In genomic region chr17:7856840-7857723, GRCh38 we compare ENCODE assay signal across 8 cellular contexts. TPM values are rescaled to one million over a fixed set of nuclear protein-coding genes. Genes with fewer than 3 reads are reported as not detected.
DNase-seq lines count a peak whose midpoint lies in the region; ATAC-seq, FAIRE-seq and TF ChIP-seq lines count a peak whose summit lies in the region.

Gene NAA38 (minus strand): TSS chr17:7857559. CDS start chr17:7857463, 96 bp downstream.

- no peak within 1 kb of the TSS for H3K27ac Mint-ChIP-seq in progenitor cell of endocrine pancreas

- H3K4me3 ChIP-seq in urinary bladder (ENCODE audit: low read depth, low read length), result peak within 1 kb of the TSS; percentile 53

- H3K4me3 Mint-ChIP-seq in progenitor cell of endocrine pancreas (ENCODE audit: low read depth), result no peak within 1 kb of the TSS

- peaks cover 6% of the 10 kb centered on the region for H3K4me1 Mint-ChIP-seq in progenitor cell of endocrine pancreas (ENCODE audit: low read depth)

- H3K9me3 Mint-ChIP-seq in progenitor cell of endocrine pancreas (ENCODE audit: low read depth), result no peaks in the 10 kb centered on the region

- FAIRE-seq in GM12891 (lab: Jason Lieb, UNC), result peak; percentile 99

- DNase-seq in GM12891 (ENCODE audit: insufficient read length, low spot score) (peak; percentile 79), NCI-H1436 (lab: John Stamatoyannopoulos, UW) (peak; percentile 98), T follicular helper cell (ENCODE audit: low read depth) (peak; percentile 95), amniotic epithelial cell (ENCODE audit: low read depth) (peak; percentile 99), left cardiac atrium (peak; percentile 97), progenitor cell of endocrine pancreas (ENCODE audit: low spot score, unreplicated experiment) (peak; percentile 87)

- under 1% methylated on average over 62 of the region's 62 CpGs for WGBS in urinary bladder

- no peaks in the 10 kb centered on the region for H3K4me1 ChIP-seq in urinary bladder (ENCODE audit: insufficient read depth)

- intact Hi-C loops in left cardiac atrium (cut with DNase I), result loop anchor here in 1 of 2 donors (5.0 kb wide), 1 partner anchor 35 kb away; no protein-coding TSS in a partner anchor

- peaks cover 22% of the 10 kb centered on the region for H3K36me3 Mint-ChIP-seq in progenitor cell of endocrine pancreas (ENCODE audit: insufficient read depth)

- H3K27me3 Mint-ChIP-seq in progenitor cell of endocrine pancreas, result no peaks in the 10 kb centered on the region

- ATAC-seq in HG02840 (IDR thresholded peaks at IDR 0.05; ENCODE audit: low FRiP score, unreplicated experiment) (peak; percentile 69), left cardiac atrium (peak; percentile 87 to 89)

- H3K27ac ChIP-seq in urinary bladder (ENCODE audit: low read depth), result peak within 1 kb of the TSS; percentile 76

- TF ChIP-seq POLR2A in GM12891 (IDR thresholded peaks at IDR 0.05; ENCODE audit: low read depth, low read length), result peak; percentile 90

- TF ChIP-seq CTCF in progenitor cell of endocrine pancreas (IDR thresholded peaks at IDR 0.05; ENCODE audit: unreplicated experiment), result peak; percentile 23

- H3K36me3 ChIP-seq in urinary bladder (ENCODE audit: insufficient read depth), result peaks cover 2% of the 10 kb centered on the region

TF ChIP-seq in GM12891, 5 proteins besides CTCF, POLR2A, EP300 and RAD21:
- TF ChIP-seq PAX5 (IDR thresholded peaks at IDR 0.05; ENCODE audit: insufficient read depth, low read length, severe bottlenecking) (peak; percentile 84), TAF1 (IDR thresholded peaks at IDR 0.05; ENCODE audit: low read depth, low read length) (peak; percentile 67; the same call in 1 of the 2 replicates), SPI1 (IDR thresholded peaks at IDR 0.05; ENCODE audit: low read depth, low read length) (0 out of 2 replicates have a peak, but pooled peaks have one; percentile 2), POU2F2 (IDR thresholded peaks at IDR 0.05; ENCODE audit: low read depth, low read length) (peak; percentile 88), POLR2AphosphoS5 (IDR thresholded peaks at IDR 0.05; ENCODE audit: low read depth, low read length) (peak; percentile 93)
TF ChIP-seq in GM12891: peak in this region for 5.

RNA-seq across cellular contexts. Expression of gene NAA38, which starts in this region (rescaled TPM):
- polyA plus RNA-seq in GM12891 (2012; ENCODE audit: low read depth, missing spikeins), result 137 TPM
- total RNA-seq in left cardiac atrium (10 to 100 TPM; 66.9 to 83.1 TPM), progenitor cell of endocrine pancreas (63.4 and 70.0 TPM in 2 replicates), urinary bladder (44.4 TPM)
- polyA plus RNA-seq in urinary bladder, result 110 TPM

Comparison
In these comparisons a context has a peak if more than half of its experiments do, and no peak if none do; other contexts are left out.
1. Peak in every context shown above with its lines: DNase-seq, ATAC-seq, H3K4me3 ChIP-seq and H3K27ac ChIP-seq.